38 cellular contexts compared by ENCODE assay signal in the genomic region with DNA sequence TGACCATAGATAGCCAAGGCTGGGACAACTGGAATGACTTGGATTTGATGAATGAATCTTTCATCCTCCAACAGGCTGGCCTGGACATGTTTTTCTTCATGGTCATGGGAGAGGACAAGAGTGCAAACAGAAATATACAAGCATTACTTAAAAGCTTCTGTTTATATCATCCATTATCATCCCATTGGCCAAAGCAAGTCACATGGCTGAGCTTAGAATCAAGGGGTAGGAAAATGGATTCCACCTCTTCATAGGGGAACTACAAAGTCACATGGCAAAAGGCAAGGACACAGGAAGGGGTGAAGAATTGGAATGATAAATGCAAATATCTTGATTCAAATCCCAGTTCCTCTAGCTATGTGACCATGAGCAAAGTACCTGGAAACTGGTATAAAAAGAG.
"Had no signal": no experiment of that assay in that cellular context is flagged by ENCODE, and none has a peak within 500 bp of the region (broad histone marks: within the 10 kb centered on the region; RNA-seq: fewer than 3 reads in every experiment).

No MANE protein-coding gene starts in this region.

- H3K27ac ChIP-seq: adrenal gland, ascending aorta, body of pancreas, brain microvascular endothelial cell, breast epithelium, cardiac muscle cell had no signal

- H3K9me3 ChIP-seq: body of pancreas had no signal

- ATAC-seq: activated naive CD4-positive, alpha-beta T cell treated with anti-CD3 and anti-CD28 coated beads, Interleukin-2, amount 50 U/mL, for 72 hours; activated naive CD8-positive, alpha-beta T cell treated with anti-CD3 and anti-CD28 coated beads, Interleukin-2, amount 50 U/mL, for 24 hours; activated T-cell treated with anti-CD3 and anti-CD28 coated beads, Interleukin-2, amount 50 U/mL, for 4 hours; activated T-cell treated with anti-CD3 and anti-CD28 coated beads, Interleukin-2, amount 50 U/mL, for 72 hours; activated T-helper 17 cell treated with anti-CD3 and anti-CD28 coated beads, Interleukin-2, amount 50 U/mL, for 72 hours; body of pancreas had no signal

- H3K36me3 Mint-ChIP-seq: activated naive CD4-positive, alpha-beta T cell treated with anti-CD3 and anti-CD28 coated beads, Interleukin-2, amount 10 ng/mL, durations not matched to agents 7 days and 5 days; activated naive CD4-positive, alpha-beta T cell treated with anti-CD3 and anti-CD28 coated beads, Interleukin-2, amount 50 U/mL, for 24 hours; activated naive CD8-positive, alpha-beta T cell treated with anti-CD3 and anti-CD28 coated beads for 36 hours; activated naive CD8-positive, alpha-beta T cell treated with anti-CD3 and anti-CD28 coated beads, Interleukin-2, amount 10 ng/mL, durations not matched to agents 7 days and 5 days had no signal

- DNase-seq: activated effector memory CD4-positive, alpha-beta T cell treated with anti-CD3 and anti-CD28 coated beads, Interleukin-2, amount 50 U/mL, for 16 hours; activated effector memory CD4-positive, alpha-beta T cell treated with Interleukin-2 at 50 U/mL for 16 hours; activated gamma-delta T cell; activated gamma-delta T cell treated with Interleukin-2 at 50 U/mL for 16 hours; activated naive CD4-positive, alpha-beta T cell; activated naive CD4-positive, alpha-beta T cell treated with anti-CD3 and anti-CD28 coated beads for 36 hours; activated naive CD4-positive, alpha-beta T cell treated with anti-CD3 and anti-CD28 coated beads, Interleukin-2, amount 10 ng/mL, durations not matched to agents 7 days and 5 days; activated naive CD4-positive, alpha-beta T cell treated with anti-CD3 and anti-CD28 coated beads, Interleukin-2, amount 50 U/mL, for 16 hours; activated naive CD4-positive, alpha-beta T cell treated with Interleukin-2 at 50 U/mL for 16 hours; activated naive CD8-positive, alpha-beta T cell treated with anti-CD3 and anti-CD28 coated beads for 36 hours; activated naive CD8-positive, alpha-beta T cell treated with anti-CD3 and anti-CD28 coated beads, Interleukin-2, amount 10 ng/mL, durations not matched to agents 7 days and 5 days; activated naive CD8-positive, alpha-beta T cell treated with anti-CD3 and anti-CD28 coated beads, Interleukin-2, amount 50 U/mL, for 24 hours; activated T-cell treated with anti-CD3 and anti-CD28 coated beads, Interleukin-2, amount 50 U/mL, for 4 hours; activated T-cell treated with anti-CD3 and anti-CD28 coated beads, Interleukin-2, amount 50 U/mL, for 48 hours; activated T-cell treated with anti-CD3 and anti-CD28 coated beads, Interleukin-2, amount 50 U/mL, for 72 hours; adrenal gland; amniotic stem cell; amygdala; anterior cingulate cortex; aorta; body of pancreas; brain microvascular endothelial cell; caudate nucleus; central memory CD4-positive, alpha-beta T cell; cerebellar nuclear complex had no signal

- H3K4me3 ChIP-seq: adrenal gland, ascending aorta, body of pancreas, breast epithelium, cardiac muscle cell had no signal

- FAIRE-seq: astrocyte, bronchial epithelial cell had no signal

- H3K4me3 Mint-ChIP-seq: activated naive CD4-positive, alpha-beta T cell treated with anti-CD3 and anti-CD28 coated beads for 36 hours; activated naive CD4-positive, alpha-beta T cell treated with anti-CD3 and anti-CD28 coated beads, Interleukin-2, amount 10 ng/mL, durations not matched to agents 7 days and 5 days; activated naive CD4-positive, alpha-beta T cell treated with anti-CD3 and anti-CD28 coated beads, Interleukin-2, amount 50 U/mL, for 24 hours; activated naive CD8-positive, alpha-beta T cell; activated naive CD8-positive, alpha-beta T cell treated with anti-CD3 and anti-CD28 coated beads for 36 hours; activated naive CD8-positive, alpha-beta T cell treated with anti-CD3 and anti-CD28 coated beads, Interleukin-2, amount 10 ng/mL, durations not matched to agents 7 days and 5 days; activated naive CD8-positive, alpha-beta T cell treated with anti-CD3 and anti-CD28 coated beads, Interleukin-2, amount 50 U/mL, for 24 hours; activated T-cell treated with anti-CD3 and anti-CD28 coated beads, Interleukin-2, amount 50 U/mL, for 4 hours; activated T-cell treated with anti-CD3 and anti-CD28 coated beads, Interleukin-2, amount 50 U/mL, for 72 hours; activated T-helper 1 cell treated with anti-CD3 and anti-CD28 coated beads, Interleukin-12 subunit alpha, Interleukin-12 subunit beta, Interleukin-2, Interleukin-4 antibody, amounts not matched to agents 30 ng/mL and 10 ng/mL and 1 ng/mL, durations not matched to agents 14 hours and 24 hours and 36 hours; activated T-helper 17 cell treated with anti-CD3 and anti-CD28 coated beads, Interleukin-2, amount 50 U/mL, for 72 hours; brain; central memory CD8-positive, alpha-beta T cell had no signal

- H3K4me1 Mint-ChIP-seq: activated naive CD4-positive, alpha-beta T cell treated with anti-CD3 and anti-CD28 coated beads, Interleukin-2, amount 10 ng/mL, durations not matched to agents 7 days and 5 days; activated naive CD4-positive, alpha-beta T cell treated with anti-CD3 and anti-CD28 coated beads, Interleukin-2, amount 50 U/mL, for 24 hours; activated naive CD8-positive, alpha-beta T cell treated with anti-CD3 and anti-CD28 coated beads for 36 hours; activated naive CD8-positive, alpha-beta T cell treated with anti-CD3 and anti-CD28 coated beads, Interleukin-2, amount 10 ng/mL, durations not matched to agents 7 days and 5 days; activated naive CD8-positive, alpha-beta T cell treated with anti-CD3 and anti-CD28 coated beads, Interleukin-2, amount 50 U/mL, for 24 hours; activated T-helper 17 cell treated with anti-CD3 and anti-CD28 coated beads, Interleukin-2, amount 50 U/mL, for 72 hours; brain; central memory CD8-positive, alpha-beta T cell had no signal

- H3K36me3 ChIP-seq: adrenal gland, ascending aorta, brain microvascular endothelial cell, breast epithelium, cardiac muscle cell had no signal

- H3K9me3 Mint-ChIP-seq: activated naive CD4-positive, alpha-beta T cell treated with anti-CD3 and anti-CD28 coated beads for 36 hours; activated naive CD4-positive, alpha-beta T cell treated with anti-CD3 and anti-CD28 coated beads, Interleukin-2, amount 50 U/mL, for 24 hours; activated naive CD8-positive, alpha-beta T cell treated with anti-CD3 and anti-CD28 coated beads, Interleukin-2, amount 10 ng/mL, durations not matched to agents 7 days and 5 days; activated T-helper 17 cell treated with anti-CD3 and anti-CD28 coated beads, Interleukin-2, amount 50 U/mL, for 72 hours; activated T-helper 2 cell treated with anti-CD3 and anti-CD28 coated beads, Interferon-gamma antibody, Interleukin-2, Interleukin-4, amounts not matched to agents 10 μg/mL and 5 μg/mL and 100 μg/mL, durations not matched to agents 14 hours and 24 hours and 36 hours; central memory CD8-positive, alpha-beta T cell had no signal

- H3K4me1 ChIP-seq: adrenal gland, ascending aorta, body of pancreas, breast epithelium had no signal

- H3K27ac Mint-ChIP-seq: activated naive CD4-positive, alpha-beta T cell treated with anti-CD3 and anti-CD28 coated beads for 36 hours; activated naive CD4-positive, alpha-beta T cell treated with anti-CD3 and anti-CD28 coated beads, Interleukin-2, amount 10 ng/mL, durations not matched to agents 7 days and 5 days; activated naive CD4-positive, alpha-beta T cell treated with anti-CD3 and anti-CD28 coated beads, Interleukin-2, amount 50 U/mL, for 24 hours; activated naive CD4-positive, alpha-beta T cell treated with anti-CD3 and anti-CD28 coated beads, Interleukin-2, amount 50 U/mL, for 72 hours; activated naive CD8-positive, alpha-beta T cell; activated naive CD8-positive, alpha-beta T cell treated with anti-CD3 and anti-CD28 coated beads for 36 hours; activated naive CD8-positive, alpha-beta T cell treated with anti-CD3 and anti-CD28 coated beads, Interleukin-2, amount 10 ng/mL, durations not matched to agents 7 days and 5 days; activated naive CD8-positive, alpha-beta T cell treated with anti-CD3 and anti-CD28 coated beads, Interleukin-2, amount 50 U/mL, for 24 hours; activated T-cell treated with anti-CD3 and anti-CD28 coated beads, Interleukin-2, amount 50 U/mL, for 72 hours; activated T-helper 1 cell treated with anti-CD3 and anti-CD28 coated beads, Interleukin-12 subunit alpha, Interleukin-12 subunit beta, Interleukin-2, Interleukin-4 antibody, amounts not matched to agents 30 ng/mL and 10 ng/mL and 1 ng/mL, durations not matched to agents 14 hours and 24 hours and 36 hours; activated T-helper 17 cell treated with anti-CD3 and anti-CD28 coated beads, Interleukin-2, amount 50 U/mL, for 72 hours; activated T-helper 2 cell treated with anti-CD3 and anti-CD28 coated beads, Interferon-gamma antibody, Interleukin-2, Interleukin-4, amounts not matched to agents 10 μg/mL and 5 μg/mL and 100 μg/mL, durations not matched to agents 14 hours and 24 hours and 36 hours; brain had no signal

- H3K27me3 ChIP-seq: adrenal gland, ascending aorta, body of pancreas, brain microvascular endothelial cell, breast epithelium, cardiac muscle cell had no signal

- H3K27me3 Mint-ChIP-seq: activated naive CD4-positive, alpha-beta T cell treated with anti-CD3 and anti-CD28 coated beads, Interleukin-2, amount 10 ng/mL, durations not matched to agents 7 days and 5 days had no signal
